31 cellular contexts compared by ENCODE assay signal in the genomic region with DNA sequence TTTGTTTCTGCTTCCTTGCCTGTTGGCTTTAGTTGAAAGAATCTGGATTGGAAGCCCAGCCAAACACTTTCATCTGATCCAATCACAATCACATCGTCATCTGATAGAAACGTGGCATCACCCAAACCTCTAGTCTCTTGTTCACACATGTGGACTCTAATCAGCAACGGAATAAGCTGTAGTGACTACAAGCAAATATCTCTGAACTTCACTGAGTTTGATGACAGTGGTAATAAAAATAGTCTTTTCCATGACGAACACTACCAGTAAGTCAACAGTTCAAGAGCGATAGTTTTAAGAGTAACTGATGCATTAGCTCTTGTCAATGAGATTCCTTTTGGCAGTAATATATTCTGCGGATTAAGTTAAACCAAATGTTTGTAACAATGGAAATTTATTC. TPM values are rescaled to one million over a fixed set of nuclear protein-coding genes. Genes with fewer than 3 reads are reported as not detected.
"Had no signal": no experiment of that assay in that cellular context is flagged by ENCODE, and none has a peak within 500 bp of the region (broad histone marks: within the 10 kb centered on the region; RNA-seq: fewer than 3 reads in every experiment).

No MANE protein-coding gene starts in this region.

- DNase-seq: natural killer cell; occipital lobe; ovary; posterior cingulate gyrus; psoas muscle; right cardiac atrium; spleen; stimulated activated CD4-positive, alpha-beta T cell treated with anti-CD3 and anti-CD28 coated beads, Interleukin-12 subunit alpha, Interleukin-12 subunit beta, amount 100 ng/mL, for 4 hours; stimulated activated CD4-positive, alpha-beta T cell treated with anti-CD3 and anti-CD28 coated beads, Interleukin-1b, Interleukin-23, amount 100 ng/mL, for 48 hours; stimulated activated CD4-positive, alpha-beta T cell treated with anti-CD3 and anti-CD28 coated beads, Interleukin-4, amount 100 ng/mL, for 1 hour; stimulated activated CD4-positive, alpha-beta T cell treated with anti-CD3 and anti-CD28 coated beads, Interleukin-4, amount 100 ng/mL, for 4 hours; stimulated activated CD8-positive, alpha-beta memory T cell treated with anti-CD3 and anti-CD28 coated beads, Interleukin-4, amount 100 ng/mL, for 48 hours; stimulated activated naive CD4-positive, alpha-beta T cell; stimulated activated naive CD8-positive, alpha-beta T cell treated with anti-CD3 and anti-CD28 coated beads, Interleukin-15, amount 100 ng/mL, for 72 hours; stimulated activated naive CD8-positive, alpha-beta T cell treated with anti-CD3 and anti-CD28 coated beads, Interleukin-15, Interleukin-2, amounts not matched to agents 100 U/mL and 50 U/mL, for 24 hours; substantia nigra; testis; tibial artery; transverse colon; upper lobe of right lung; uterus had no signal

- H3K4me3 ChIP-seq: neural progenitor cell, ovary, psoas muscle, skin epidermis, smooth muscle cell, spleen, suprapubic skin, testis, tibial artery, transverse colon, upper lobe of right lung, uterus had no signal

- H3K4me1 Mint-ChIP-seq: natural killer cell; nephron; neural progenitor cell; stimulated activated memory B cell treated with anti-CD40 and anti-IgM and Interleukin-4, amounts not matched to agents 10 μg/mL and 1 μg/mL and 100 μg/mL, for 72 hours; stimulated activated naive CD8-positive, alpha-beta T cell treated with anti-CD3 and anti-CD28 coated beads, Interleukin-15, amount 100 ng/mL, for 72 hours had no signal

- H3K27ac Mint-ChIP-seq: natural killer cell; nephron; neural progenitor cell; progenitor cell of endocrine pancreas; stimulated activated memory B cell treated with anti-CD40 and anti-IgM and Interleukin-4, amounts not matched to agents 10 μg/mL and 1 μg/mL and 100 μg/mL, for 72 hours; stimulated activated naive CD8-positive, alpha-beta T cell treated with anti-CD3 and anti-CD28 coated beads, Interleukin-15, amount 100 ng/mL, for 72 hours; type B pancreatic cell had no signal

- H3K4me2 ChIP-seq: neural progenitor cell, smooth muscle cell had no signal

- H3K36me3 Mint-ChIP-seq: natural killer cell; neural progenitor cell; stimulated activated memory B cell treated with anti-CD40 and anti-IgM and Interleukin-4, amounts not matched to agents 10 μg/mL and 1 μg/mL and 100 μg/mL, for 72 hours; type B pancreatic cell had no signal

- H3K4me3 Mint-ChIP-seq: natural killer cell; nephron; neural progenitor cell; stimulated activated memory B cell treated with anti-CD40 and anti-IgM and Interleukin-4, amounts not matched to agents 10 μg/mL and 1 μg/mL and 100 μg/mL, for 72 hours; stimulated activated naive CD8-positive, alpha-beta T cell treated with anti-CD3 and anti-CD28 coated beads, Interleukin-15, amount 100 ng/mL, for 72 hours; type B pancreatic cell had no signal

- H2AFZ ChIP-seq: neural progenitor cell, parathyroid adenoma had no signal

- H3K27me3 ChIP-seq: neural progenitor cell, ovary, suprapubic skin, testis, tibial artery, transverse colon, upper lobe of right lung, uterus had no signal

- H3K9ac ChIP-seq: neural progenitor cell, parathyroid adenoma had no signal

- ATAC-seq: natural killer cell; psoas muscle; sciatic nerve; stimulated activated memory B cell treated with anti-CD40 and anti-IgM and Interleukin-4, amounts not matched to agents 10 μg/mL and 1 μg/mL and 100 μg/mL, for 72 hours; stimulated activated naive CD8-positive, alpha-beta T cell treated with anti-CD3 and anti-CD28 coated beads, Interleukin-15, amount 100 ng/mL, for 72 hours; stimulated activated naive CD8-positive, alpha-beta T cell treated with anti-CD3 and anti-CD28 coated beads, Interleukin-15, Interleukin-2, amounts not matched to agents 100 U/mL and 50 U/mL, for 24 hours; upper lobe of right lung had no signal

- H3K27ac ChIP-seq: neural progenitor cell, ovary, parathyroid adenoma, psoas muscle, skin epidermis, spleen, suprapubic skin, testis, tibial artery, transverse colon, upper lobe of right lung, uterus had no signal

- H3K4me1 ChIP-seq: neural progenitor cell, parathyroid adenoma, psoas muscle, spleen, suprapubic skin, testis, tibial artery, transverse colon, upper lobe of right lung, uterus had no signal

- H3K9me3 ChIP-seq: ovary, psoas muscle, spleen, suprapubic skin, testis, tibial artery, transverse colon, upper lobe of right lung, uterus had no signal

- H3K36me3 ChIP-seq: neural progenitor cell, ovary, spleen, suprapubic skin, tibial artery, transverse colon, upper lobe of right lung, uterus had no signal

RNA-seq across cellular contexts. Expression of gene MECOM, which starts 22.8 kb away (rescaled TPM):
- polyA plus RNA-seq: smooth muscle cell had no signal
